In genomic region chr6:155278319-155279049, GRCh38 we compare ENCODE assay signal across 20 cellular contexts. TPM values are rescaled to one million over a fixed set of nuclear protein-coding genes. Genes with fewer than 3 reads are reported as not detected.
DNase-seq lines count a peak whose midpoint lies in the region; ATAC-seq and TF ChIP-seq lines count a peak whose summit lies in the region.
"Had no signal": no experiment of that assay in that cellular context is flagged by ENCODE, and none has a peak within 500 bp of the region (broad histone marks: within the 10 kb centered on the region; RNA-seq: fewer than 3 reads in every experiment).

No MANE protein-coding gene starts in this region.

- in situ Hi-C loops in gastrocnemius medialis (cut with MboI; ENCODE audit: low sequenced_read_pairs in 4 of 4): no loop called here

- CTCF ChIA-PET in WTC11 (lab: Charles Lee): interaction anchor here (1.3 kb wide), 2 partner anchors 10 to 30 kb away, joined by 3 to 7 read pairs; no protein-coding TSS in a partner anchor
- CTCF ChIA-PET in activated CD8-positive, alpha-beta memory T cell treated with anti-CD3 and anti-CD28 coated beads, Interleukin-2, amount 10 ng/mL, durations not matched to agents 7 days and 5 days (lab: Charles Lee): interaction anchor here (0.8 to 1.0 kb wide), 3 partner anchors 31 to 350 kb away, joined by 3 read pairs; no protein-coding TSS in a partner anchor

- H3K9me3 ChIP-seq in right cardiac atrium (ENCODE audit: control insufficient read depth, low read length) (no peaks in the 10 kb centered on the region), esophagus squamous epithelium (no peaks in the 10 kb centered on the region), gastrocnemius medialis (no peaks in the 10 kb centered on the region)
- H3K9me3 ChIP-seq: MG63, Peyer's patch had no signal

- TF ChIP-seq POLR2A in esophagus squamous epithelium (IDR thresholded peaks at IDR 0.05) (no peak), gastrocnemius medialis (IDR thresholded peaks at IDR 0.05) (no peak)

- H3K4me1 ChIP-seq in right cardiac atrium (ENCODE audit: control insufficient read depth, insufficient read depth, low read length) (peaks cover 3% of the 10 kb centered on the region), esophagus squamous epithelium (peaks cover 4 to 42% (median 20%) of the 10 kb centered on the region in 3 donors), gastrocnemius medialis (peaks cover 22 to 55% of the 10 kb centered on the region in 2 donors)

- no peak for DNase-seq in Right ventricle myocardium inferior (ENCODE audit: missing footprints)
- no peak for DNase-seq in right cardiac atrium
- no peak for DNase-seq in WTC11 (ENCODE audit: low spot score)
- no peak for DNase-seq in esophagus squamous epithelium (lab: John Stamatoyannopoulos, UW)
- no peak for DNase-seq in gastrocnemius medialis
- DNase-seq in DMS79 (lab: John Stamatoyannopoulos, UW): no peak
- no peak for DNase-seq in activated CD8-positive, alpha-beta memory T cell treated with anti-CD3 and anti-CD28 coated beads, Interleukin-2, amount 10 ng/mL, durations not matched to agents 7 days and 5 days
- DNase-seq in head of caudate nucleus: no peak
- DNase-seq: Calu3, KG1, MG63, NCI-H1105 treated with DMSO at 0.1 percent for 48 hours, NCI-H187 treated with DMSO at 0.1 percent for 48 hours, NCI-H2171 treated with DMSO at 0.1 percent for 48 hours, Peyer's patch, SHP77 treated with DMSO at 0.1 percent for 48 hours had no signal

- H3K36me3 Mint-ChIP-seq in WTC11: peaks cover 27% of the 10 kb centered on the region
- H3K36me3 Mint-ChIP-seq in activated CD8-positive, alpha-beta memory T cell treated with anti-CD3 and anti-CD28 coated beads, Interleukin-2, amount 10 ng/mL, durations not matched to agents 7 days and 5 days: peaks cover 19% of the 10 kb centered on the region

- TF ChIP-seq CTCF in WTC11 (IDR thresholded peaks at IDR 0.05) (no peak), esophagus squamous epithelium (IDR thresholded peaks at IDR 0.05) (no peak), gastrocnemius medialis (IDR thresholded peaks at IDR 0.05 in 4 of 5, conservative IDR thresholded peaks at IDR 0.05 in 1 of 5) (no peak)

- peak overlapping the region; percentile 18; the same call in 1 of the 2 replicates for H3K27ac Mint-ChIP-seq in WTC11
- H3K27ac Mint-ChIP-seq in activated CD8-positive, alpha-beta memory T cell treated with anti-CD3 and anti-CD28 coated beads, Interleukin-2, amount 10 ng/mL, durations not matched to agents 7 days and 5 days: no peak overlapping the region

- peak; percentile 40 for ATAC-seq in Right ventricle myocardium inferior
- ATAC-seq in right cardiac atrium: no peak
- no peak for ATAC-seq in WTC11
- ATAC-seq in gastrocnemius medialis: no peak
- no peak for ATAC-seq in activated CD8-positive, alpha-beta memory T cell treated with anti-CD3 and anti-CD28 coated beads, Interleukin-2, amount 10 ng/mL, durations not matched to agents 7 days and 5 days

- intact Hi-C loops in Right ventricle myocardium inferior (cut with DNase I): loop anchor here (5.0 kb wide), 1 partner anchor 34 kb away; the partner anchor contains the start of gene TFB1M
- intact Hi-C loops in right cardiac atrium (cut with DNase I): no loop called here
- intact Hi-C loops in esophagus squamous epithelium (cut with DNase I): no loop called here
- intact Hi-C loops in gastrocnemius medialis (cut with DNase I; ENCODE audit: low total_unique reads): no loop called here
- intact Hi-C loops in head of caudate nucleus (cut with DNase I): no loop called here

- no peaks in the 10 kb centered on the region for H3K9me3 Mint-ChIP-seq in WTC11
- H3K9me3 Mint-ChIP-seq in activated CD8-positive, alpha-beta memory T cell treated with anti-CD3 and anti-CD28 coated beads, Interleukin-2, amount 10 ng/mL, durations not matched to agents 7 days and 5 days (ENCODE audit: low read depth): no peaks in the 10 kb centered on the region

- H3K4me3 Mint-ChIP-seq in WTC11: no peak overlapping the region
- no peak overlapping the region for H3K4me3 Mint-ChIP-seq in activated CD8-positive, alpha-beta memory T cell treated with anti-CD3 and anti-CD28 coated beads, Interleukin-2, amount 10 ng/mL, durations not matched to agents 7 days and 5 days

- no peak overlapping the region for H3K27ac ChIP-seq in right cardiac atrium (ENCODE audit: low read length)
- peak overlapping the region in 3 of 4 donors; percentile 2 to 13 (median 6) for H3K27ac ChIP-seq in esophagus squamous epithelium
- H3K27ac ChIP-seq in gastrocnemius medialis: peak overlapping the region in 3 of 4 donors; percentile 23 to 46 (median 35)
- H3K27ac ChIP-seq: HL-60, Peyer's patch had no signal

- H3K27me3 ChIP-seq in right cardiac atrium (ENCODE audit: control insufficient read depth, insufficient read depth): no peaks in the 10 kb centered on the region
- no peaks in the 10 kb centered on the region for H3K27me3 ChIP-seq in esophagus squamous epithelium
- no peaks in the 10 kb centered on the region for H3K27me3 ChIP-seq in gastrocnemius medialis
- H3K27me3 ChIP-seq: MG63, Peyer's patch had no signal

- peaks cover 16% of the 10 kb centered on the region for H3K4me1 Mint-ChIP-seq in WTC11
- H3K4me1 Mint-ChIP-seq in activated CD8-positive, alpha-beta memory T cell treated with anti-CD3 and anti-CD28 coated beads, Interleukin-2, amount 10 ng/mL, durations not matched to agents 7 days and 5 days: peaks cover 2% of the 10 kb centered on the region

- POLR2A ChIA-PET in WTC11 (lab: Charles Lee): no interaction called here

- peaks cover 0 to 36% (median 0%) of the 10 kb centered on the region in 3 donors for H3K36me3 ChIP-seq in esophagus squamous epithelium
- peaks cover 0 to 3% of the 10 kb centered on the region in 2 donors for H3K36me3 ChIP-seq in gastrocnemius medialis

- WGBS in right cardiac atrium: 85% methylated on average over 5 of the region's 5 CpGs
- 67 to 69% methylated on average over 4 to 5 of the region's 5 CpGs for WGBS in esophagus squamous epithelium, 2 donors

- H3K27me3 Mint-ChIP-seq in WTC11 (ENCODE audit: low read depth): no peaks in the 10 kb centered on the region
- H3K27me3 Mint-ChIP-seq in activated CD8-positive, alpha-beta memory T cell treated with anti-CD3 and anti-CD28 coated beads, Interleukin-2, amount 10 ng/mL, durations not matched to agents 7 days and 5 days: no peaks in the 10 kb centered on the region

- H3K4me3 ChIP-seq in right cardiac atrium (ENCODE audit: low read length): no peak overlapping the region
- no peak overlapping the region for H3K4me3 ChIP-seq in esophagus squamous epithelium
- no peak overlapping the region for H3K4me3 ChIP-seq in gastrocnemius medialis
- H3K4me3 ChIP-seq: MG63, Peyer's patch had no signal

TF ChIP-seq in WTC11, 78 proteins besides CTCF, POLR2A, EP300 and RAD21 (continues in another document):
- TF ChIP-seq ZNF532 (CRISPR knock-in tag; IDR thresholded peaks at IDR 0.05; ENCODE audit: borderline replicate concordance) (no peak), ZMAT4 (CRISPR knock-in tag; IDR thresholded peaks at IDR 0.05) (no peak), ZNF232 (CRISPR knock-in tag; IDR thresholded peaks at IDR 0.05) (no peak)

RNA-seq across cellular contexts. Expression of gene CLDN20, which starts 14.7 kb away (rescaled TPM):
- total RNA-seq in Right ventricle myocardium inferior (0.19 TPM), right cardiac atrium (not detected), WTC11 (2021) (not detected in 3 replicates), esophagus squamous epithelium (under 1 TPM in 1 of 4 donors, not detected in 3; 0.19 TPM), gastrocnemius medialis (not detected)
- not detected for polyA plus RNA-seq in right cardiac atrium
- total RNA-seq in activated CD8-positive, alpha-beta memory T cell treated with anti-CD3 and anti-CD28 coated beads, Interleukin-2, amount 10 ng/mL, durations not matched to agents 7 days and 5 days: not detected
- total RNA-seq: A673, Calu3, G401, NCI-H460 had no signal

RNA-seq across cellular contexts. Expression of gene TFB1M, which starts 35.8 kb away (rescaled TPM):
- 17.9 TPM for total RNA-seq in Right ventricle myocardium inferior
- total RNA-seq in right cardiac atrium: 10 to 100 TPM; 19.3 to 20.6 (median 20.2) TPM
- polyA plus RNA-seq in right cardiac atrium: 13.2 TPM
- total RNA-seq in WTC11 (2021): 40.7 to 43.6 TPM (median 41.8 TPM) in 3 replicates
- total RNA-seq in esophagus squamous epithelium: 10 to 100 TPM; 11.2 to 15.6 (median 11.4) TPM
- total RNA-seq in gastrocnemius medialis: 10 to 100 TPM; 13.4 to 34.4 (median 29.2) TPM
- total RNA-seq in activated CD8-positive, alpha-beta memory T cell treated with anti-CD3 and anti-CD28 coated beads, Interleukin-2, amount 10 ng/mL, durations not matched to agents 7 days and 5 days: 10 to 100 TPM; 33.6 to 35.5 TPM
